ENCODE assay signal across 16 cellular contexts in the genomic region with DNA sequence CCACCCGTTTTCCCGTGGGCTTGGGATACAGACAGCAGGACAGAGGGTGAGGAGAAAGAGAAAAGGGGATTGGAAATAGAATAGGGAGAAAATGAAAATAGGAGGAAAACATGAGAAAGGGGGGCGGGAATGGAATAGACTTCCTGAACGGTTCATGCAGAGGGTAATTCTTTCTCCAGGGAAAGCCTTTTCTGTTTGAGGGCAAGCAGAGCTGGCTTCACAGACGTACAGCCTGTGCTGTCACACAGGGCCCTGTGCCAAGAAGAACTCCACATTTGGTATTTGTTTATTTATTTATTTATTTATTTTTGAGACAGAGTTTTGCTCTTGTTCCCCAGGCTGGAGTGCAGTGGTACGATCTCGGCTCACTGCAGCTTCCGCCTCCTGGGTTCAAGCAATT. TPM values are rescaled to one million over a fixed set of nuclear protein-coding genes. Genes with fewer than 3 reads are reported as not detected.
DNase-seq lines count a peak whose midpoint lies in the region; ATAC-seq and TF ChIP-seq lines count a peak whose summit lies in the region.
"Had no signal": no experiment of that assay in that cellular context is flagged by ENCODE, and none has a peak within 500 bp of the region (broad histone marks: within the 10 kb centered on the region; RNA-seq: fewer than 3 reads in every experiment).

No MANE protein-coding gene starts in this region.

- no peak for TF ChIP-seq POLR2A in adrenal gland (IDR thresholded peaks at IDR 0.05)

- H3K4me3 ChIP-seq in adrenal gland (no peak overlapping the region), left ventricle myocardium inferior (no peak overlapping the region), neuronal stem cell (ENCODE audit: low read length in 2 of 2) (no peak overlapping the region)
- H3K4me3 ChIP-seq: BLaER1, Peyer's patch had no signal

- POLR2A ChIA-PET in GM10248 (lab: Yijun Ruan, JAX) = no interaction called here

- WGBS in adrenal gland, 4 donors = 76 to 82% (median 80%) methylated on average over 8 of the region's 8 CpGs
- no CpG with 5 or more reads among the region's 8 CpGs for WGBS in neuronal stem cell (ENCODE audit: extremely low coverage in 2 of 2, insufficient read length in 2 of 2, insufficient replicate concordance in 1 of 2), 2 donors

- no peak overlapping the region for H2BK15ac ChIP-seq in neuronal stem cell (ENCODE audit: low read length)

- H3K27ac ChIP-seq in adrenal gland (no peak overlapping the region), left ventricle myocardium inferior (replicated peaks) (peak overlapping the region; percentile 52), neuronal stem cell (replicated peaks; ENCODE audit: low read length) (no peak overlapping the region)
- H3K27ac ChIP-seq: BLaER1, Peyer's patch had no signal

- H3K18ac ChIP-seq in neuronal stem cell (ENCODE audit: low read length) = no peak overlapping the region

- H3K36me3 ChIP-seq in adrenal gland (replicated peaks in 1 of 2) (no peaks in the 10 kb centered on the region), left ventricle myocardium inferior (no peaks in the 10 kb centered on the region), neuronal stem cell (replicated peaks in 1 of 2; ENCODE audit: control insufficient read depth in 2 of 2, insufficient read depth in 2 of 2, low read length in 2 of 2) (no peaks in the 10 kb centered on the region)
- H3K36me3 ChIP-seq: Peyer's patch had no signal

- H3K27me3 ChIP-seq in adrenal gland (no peaks in the 10 kb centered on the region), left ventricle myocardium inferior (ENCODE audit: low read depth) (no peaks in the 10 kb centered on the region), neuronal stem cell (ENCODE audit: control insufficient read depth in 3 of 3, insufficient read depth in 3 of 3, low read depth in 1 of 3, low read length in 3 of 3) (peaks cover 0 to 5% (median 0%) of the 10 kb centered on the region in 3 experiments)
- H3K27me3 ChIP-seq: BLaER1, Peyer's patch had no signal

- no peak overlapping the region for H4K91ac ChIP-seq in neuronal stem cell (ENCODE audit: low read depth, low read length, poor library complexity)

- CTCF ChIA-PET in GM10248 (lab: Yijun Ruan, JAX) = interaction anchor here (0.7 to 1.3 kb wide), 2 partner anchors 9 to 41 kb away, joined by 3 read pairs; no protein-coding TSS in a partner anchor

- H2AK5ac ChIP-seq in neuronal stem cell (ENCODE audit: low read depth, low read length) = no peak overlapping the region

- H2BK5ac ChIP-seq in neuronal stem cell (ENCODE audit: low read length) = no peak overlapping the region

- no peaks in the 10 kb centered on the region for H3K4me1 ChIP-seq in adrenal gland (replicated peaks in 1 of 2)
- peaks cover 13% of the 10 kb centered on the region for H3K4me1 ChIP-seq in left ventricle myocardium inferior
- H3K4me1 ChIP-seq in neuronal stem cell (ENCODE audit: control insufficient read depth in 2 of 2, insufficient read depth in 1 of 2, low read depth in 1 of 2, low read length in 2 of 2) = no peaks in the 10 kb centered on the region

- no peaks in the 10 kb centered on the region for H3K79me1 ChIP-seq in neuronal stem cell (ENCODE audit: low read depth, low read length)

- peak in 4 of 7 donors; percentile 13 to 53 (median 24) for DNase-seq in adrenal gland
- peak; percentile 66 for DNase-seq in dermis blood vessel endothelial cell
- peak; percentile 41 for DNase-seq in left ventricle myocardium inferior
- DNase-seq in sciatic nerve (ENCODE audit: low spot score) = no peak
- DNase-seq in MV-4-11 (lab: John Stamatoyannopoulos, UW) = no peak
- no peak for DNase-seq in neuronal stem cell (ENCODE audit: low spot score)
- DNase-seq in GM10248 (ENCODE audit: extremely low spot score) = no peak
- DNase-seq: CD8-positive, alpha-beta memory T cell; HFFc6; NCI-H1092 treated with DMSO at 0.1 percent for 48 hours; NCI-H1694; NCI-H82; Peyer's patch; SHP77 treated with DMSO at 0.1 percent for 48 hours had no signal

- TF ChIP-seq CTCF in adrenal gland (IDR thresholded peaks at IDR 0.05) = no peak
- no peak for TF ChIP-seq CTCF in left ventricle myocardium inferior (IDR thresholded peaks at IDR 0.05; ENCODE audit: borderline replicate concordance)
- TF ChIP-seq CTCF in GM10248 (IDR thresholded peaks at IDR 0.05; ENCODE audit: control extremely low read depth, extremely low read depth, low read depth, missing control alignments) = no peak

- H2BK120ac ChIP-seq in neuronal stem cell (ENCODE audit: low read depth, low read length) = no peak overlapping the region

- no peak overlapping the region for H3K9ac ChIP-seq in neuronal stem cell (ENCODE audit: low read depth, low read length, poor library complexity)
- H3K9ac ChIP-seq: BLaER1 had no signal

- H2BK12ac ChIP-seq in neuronal stem cell (ENCODE audit: low read length) = no peak overlapping the region

- no peak overlapping the region for H3K14ac ChIP-seq in neuronal stem cell (ENCODE audit: low read length)

- H3K4ac ChIP-seq in neuronal stem cell (ENCODE audit: low read length) = no peak overlapping the region

- H3K9me3 ChIP-seq in adrenal gland (replicated peaks in 1 of 3) (no peaks in the 10 kb centered on the region), left ventricle myocardium inferior (replicated peaks) (no peaks in the 10 kb centered on the region), neuronal stem cell (replicated peaks in 1 of 2; ENCODE audit: control insufficient read depth in 2 of 2, insufficient read depth in 1 of 2, low read depth in 1 of 2, low read length in 2 of 2) (no peaks in the 10 kb centered on the region)
- H3K9me3 ChIP-seq: Peyer's patch had no signal

- no peak overlapping the region for H3K4me2 ChIP-seq in neuronal stem cell (ENCODE audit: insufficient read depth, low read length, poor library complexity, severe bottlenecking)
- H3K4me2 ChIP-seq: BLaER1 had no signal

- intact Hi-C loops in adrenal gland (cut with DNase I) = no loop called here
- intact Hi-C loops in left ventricle myocardium inferior (cut with micrococcal nuclease) = no loop called here
- intact Hi-C loops in sciatic nerve (cut with DNase I) = no loop called here

- no peak overlapping the region for H4K8ac ChIP-seq in neuronal stem cell (ENCODE audit: low read depth, low read length)

- H2AFZ ChIP-seq in neuronal stem cell (ENCODE audit: low read length) = no peak overlapping the region

- no peak overlapping the region for H3K23ac ChIP-seq in neuronal stem cell (ENCODE audit: low read depth, low read length, poor library complexity)

- peak; percentile 63 for ATAC-seq in sciatic nerve

RNA-seq across cellular contexts. Expression of a gene that starts 12.0 kb away (rescaled TPM):
- total RNA-seq in adrenal gland = 10 to 100 TPM in 6 of 8 donors, 1 to 10 TPM in 2; 6.4 to 28.0 (median 19.2) TPM
- polyA plus RNA-seq in adrenal gland = 10 to 100 TPM in 1 of 3 donors, 1 to 10 TPM in 2; 6.2 to 17.2 (median 9.1) TPM
- 2.7 and 3.2 TPM in 2 replicates for total RNA-seq in dermis blood vessel endothelial cell
- 2.5 TPM for total RNA-seq in left ventricle myocardium inferior
- total RNA-seq in sciatic nerve = 13.5 TPM
- not detected for polyA plus RNA-seq in neuronal stem cell (2013, experiment 1 of 2)
- not detected for polyA plus RNA-seq in neuronal stem cell (2013, experiment 2 of 2)
- total RNA-seq: H1 had no signal
- polyA plus RNA-seq: CD8-positive, alpha-beta memory T cell; H1 had no signal

RNA-seq across cellular contexts. Expression of a gene that starts 35.9 kb away (rescaled TPM):
- total RNA-seq in adrenal gland = 10 to 100 TPM in 4 of 8 donors, 1 to 10 TPM in 4; 3.1 to 28.7 (median 8.9) TPM
- 10 to 100 TPM in 2 of 3 donors, 1 to 10 TPM in 1; 7.6 to 14.7 (median 11.1) TPM for polyA plus RNA-seq in adrenal gland
- total RNA-seq in dermis blood vessel endothelial cell = 5.9 and 8.7 TPM in 2 replicates
- 9.7 TPM for total RNA-seq in left ventricle myocardium inferior
- 19.4 TPM for total RNA-seq in sciatic nerve
- 16.1 TPM for polyA plus RNA-seq in neuronal stem cell (2013, experiment 1 of 2)
- polyA plus RNA-seq in neuronal stem cell (2013, experiment 2 of 2) = 16.8 TPM

RNA-seq across cellular contexts. Expression of a gene that starts 45.1 kb away (rescaled TPM):
- total RNA-seq in adrenal gland = 1,000 to 10,000 TPM in 4 of 8 donors, 100 to 1,000 TPM in 4; 315 to 1,846 (median 957) TPM
- polyA plus RNA-seq in adrenal gland = 1,000 to 10,000 TPM in 2 of 3 donors, 100 to 1,000 TPM in 1; 829 to 1,098 (median 1,016) TPM
- 520 and 574 TPM in 2 replicates for total RNA-seq in dermis blood vessel endothelial cell
- 326 TPM for total RNA-seq in left ventricle myocardium inferior
- total RNA-seq in sciatic nerve = 667 TPM
- 616 TPM for polyA plus RNA-seq in neuronal stem cell (2013, experiment 1 of 2)
- polyA plus RNA-seq in neuronal stem cell (2013, experiment 2 of 2) = 618 TPM

RNA-seq across cellular contexts. Expression of a gene that starts 45.8 kb away (rescaled TPM):
- total RNA-seq in adrenal gland = 10 to 100 TPM in 7 of 8 donors, 1 to 10 TPM in 1; 7.7 to 31.3 (median 18.3) TPM
- 100 to 1,000 TPM in 1 of 3 donors, 10 to 100 TPM in 2; 23.8 to 114 (median 66.5) TPM for polyA plus RNA-seq in adrenal gland
- total RNA-seq in dermis blood vessel endothelial cell = 16.1 and 23.1 TPM in 2 replicates
- 10.1 TPM for total RNA-seq in left ventricle myocardium inferior
- 72.0 TPM for total RNA-seq in sciatic nerve
- 50.3 TPM for polyA plus RNA-seq in neuronal stem cell (2013, experiment 1 of 2)
- 51.8 TPM for polyA plus RNA-seq in neuronal stem cell (2013, experiment 2 of 2)

Comparison
In these comparisons a context has a peak if more than half of its experiments do, and no peak if none do; other contexts are left out.
1. DNase-seq: peak in adrenal gland (4 of 7), dermis blood vessel endothelial cell (single experiment) and left ventricle myocardium inferior (single experiment); none in sciatic nerve (single experiment), MV-4-11 (single experiment), neuronal stem cell (single experiment) and GM10248 (single experiment).